Comparison of ENCODE assay signal across 8 cellular contexts in the genomic region with DNA sequence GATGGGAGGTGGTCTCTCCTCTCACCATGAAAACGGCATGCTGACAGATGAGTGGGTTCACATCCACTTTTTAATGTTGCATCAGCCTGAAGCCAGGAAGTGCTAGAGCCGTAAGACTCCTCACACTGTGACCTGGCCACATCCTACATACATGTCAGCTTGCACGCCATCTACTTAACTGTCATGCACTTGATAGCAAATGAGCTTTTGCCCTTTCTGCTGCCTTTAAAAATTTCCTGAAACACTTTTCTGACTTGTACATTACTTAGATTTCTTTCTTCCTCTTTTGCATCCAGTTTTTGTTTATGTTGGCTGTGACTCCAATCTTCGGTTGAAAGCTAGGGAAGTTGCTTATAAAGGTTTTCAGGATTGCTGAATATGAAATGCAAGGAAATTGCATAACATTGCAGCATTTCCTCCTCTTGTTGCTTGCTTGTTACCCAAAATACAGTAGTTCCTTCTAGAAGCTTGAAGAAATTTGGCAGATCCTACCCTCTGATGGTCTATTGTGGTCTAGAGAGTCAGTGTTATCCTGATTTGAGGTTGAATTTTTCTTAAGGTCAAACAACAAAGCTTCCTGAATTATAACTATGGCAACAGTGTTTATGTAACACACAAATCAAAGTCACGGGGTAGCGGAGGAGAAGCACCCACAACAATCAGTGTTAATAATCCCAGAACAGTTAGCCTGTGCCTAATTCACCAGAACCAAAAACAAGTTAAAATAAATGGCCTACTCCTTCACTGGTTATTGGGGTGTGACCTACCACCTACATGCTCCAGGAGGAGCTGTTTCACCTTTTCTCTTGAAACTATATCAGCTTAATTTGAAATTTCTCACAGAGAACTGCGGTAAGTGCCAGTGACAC.
A peak's percentile ranks its signal among the peaks of the same experiment; 100 is the strongest.
DNase-seq lines count a peak whose midpoint lies in the region; ATAC-seq and TF ChIP-seq lines count a peak whose summit lies in the region.

No MANE protein-coding gene starts in this region.

- CTCF ChIA-PET in naive thymus-derived CD4-positive, alpha-beta T cell (lab: Charles Lee) = interaction anchor here (0.5 to 4.2 kb wide), 16 partner anchors 9 to 1188 kb away, joined by 3 to 33 read pairs (median 4); a partner anchor contains a TSS

- no peaks in the 10 kb centered on the region for H3K9me3 Mint-ChIP-seq in endothelial cell (ENCODE audit: unreplicated experiment)
- H3K9me3 Mint-ChIP-seq in naive thymus-derived CD4-positive, alpha-beta T cell = peaks cover 0 to 8% (median 0%) of the 10 kb centered on the region in 11 donors

- peak; percentile 89 to 95 for TF ChIP-seq EP300 in tibial nerve (IDR thresholded peaks at IDR 0.05)

- peak; percentile 59 for ATAC-seq in HG02588 (IDR thresholded peaks at IDR 0.05; ENCODE audit: unreplicated experiment)
- ATAC-seq in naive thymus-derived CD4-positive, alpha-beta T cell = peak; percentile 86

- peak overlapping the region; percentile 94 for H3K27ac Mint-ChIP-seq in endothelial cell (ENCODE audit: unreplicated experiment)
- peak overlapping the region; percentile 78 to 98 (median 90) for H3K27ac Mint-ChIP-seq in naive thymus-derived CD4-positive, alpha-beta T cell

- WGBS in tibial nerve, 2 donors = 26 to 36% methylated on average over 7 of the region's 7 CpGs

- peaks cover 31 to 66% of the 10 kb centered on the region in 2 donors for H3K4me1 ChIP-seq in naive thymus-derived CD4-positive, alpha-beta T cell (ENCODE audit: control insufficient read depth in 2 of 2, insufficient read depth in 2 of 2, low read length in 2 of 2)
- H3K4me1 ChIP-seq in tibial nerve = peaks cover 0 to 56% (median 37%) of the 10 kb centered on the region in 4 donors

- no peaks in the 10 kb centered on the region for H3K27me3 ChIP-seq in naive thymus-derived CD4-positive, alpha-beta T cell (ENCODE audit: control insufficient read depth in 2 of 2, insufficient read depth in 2 of 2, low read length in 2 of 2)
- no peaks in the 10 kb centered on the region for H3K27me3 ChIP-seq in tibial nerve

- peaks cover 6% of the 10 kb centered on the region for H3K27me3 Mint-ChIP-seq in endothelial cell (ENCODE audit: unreplicated experiment)
- H3K27me3 Mint-ChIP-seq in naive thymus-derived CD4-positive, alpha-beta T cell = no peaks in the 10 kb centered on the region

- H3K4me3 Mint-ChIP-seq in endothelial cell (ENCODE audit: unreplicated experiment) = no peak overlapping the region
- H3K4me3 Mint-ChIP-seq in naive thymus-derived CD4-positive, alpha-beta T cell = peak overlapping the region; percentile 22 to 80 (median 62)

- peak overlapping the region; percentile 68 for H3K27ac ChIP-seq in naive thymus-derived CD4-positive, alpha-beta T cell (ENCODE audit: low read depth, low read length)
- peak overlapping the region in 3 of 4 donors; percentile 56 to 72 (median 72) for H3K27ac ChIP-seq in tibial nerve

- TF ChIP-seq CTCF in endothelial cell (IDR thresholded peaks at IDR 0.05; ENCODE audit: unreplicated experiment) (peak; percentile 64), tibial nerve (IDR thresholded peaks at IDR 0.05) (peak; percentile 30 to 51 (median 38))

- no peaks in the 10 kb centered on the region for H3K9me3 ChIP-seq in naive thymus-derived CD4-positive, alpha-beta T cell (ENCODE audit: control insufficient read depth in 2 of 3, low read length in 3 of 3)
- no peaks in the 10 kb centered on the region for H3K9me3 ChIP-seq in tibial nerve

- H3K4me3 ChIP-seq in naive thymus-derived CD4-positive, alpha-beta T cell (ENCODE audit: low read length) = peak overlapping the region; percentile 3
- no peak overlapping the region for H3K4me3 ChIP-seq in tibial nerve

- peaks cover 44% of the 10 kb centered on the region for H3K4me1 Mint-ChIP-seq in endothelial cell (ENCODE audit: unreplicated experiment)
- H3K4me1 Mint-ChIP-seq in naive thymus-derived CD4-positive, alpha-beta T cell = peaks cover 37 to 90% (median 50%) of the 10 kb centered on the region in 7 donors

- POLR2A ChIA-PET in naive thymus-derived CD4-positive, alpha-beta T cell (lab: Charles Lee) = interaction anchor here (0.9 to 3.7 kb wide), 9 partner anchors 10 to 1188 kb away, joined by 3 to 32 read pairs (median 6); a partner anchor contains a TSS

- H3K36me3 ChIP-seq in naive thymus-derived CD4-positive, alpha-beta T cell (ENCODE audit: control insufficient read depth in 2 of 3, insufficient read depth in 3 of 3, low read length in 3 of 3) = no peaks in the 10 kb centered on the region
- no peaks in the 10 kb centered on the region for H3K36me3 ChIP-seq in tibial nerve

- no peak for TF ChIP-seq POLR2A in tibial nerve (IDR thresholded peaks at IDR 0.05)

- intact Hi-C loops in naive thymus-derived CD4-positive, alpha-beta T cell (cut with micrococcal nuclease) = loop anchor here (1.0 to 10.0 kb wide), 22 partner anchors 25 to 1398 kb away; a partner anchor contains a TSS

- peak; percentile 23 to 48 (median 33) for DNase-seq in stimulated activated CD4-positive, alpha-beta T cell treated with anti-CD3 and anti-CD28 coated beads, Interleukin-12 subunit alpha, Interleukin-12 subunit beta, amount 100 ng/mL, for 48 hours (ENCODE audit: low read depth in 2 of 3, low spot score in 1 of 3)
- no peak for DNase-seq in stimulated activated CD4-positive, alpha-beta T cell treated with anti-CD3 and anti-CD28 coated beads, Interleukin-12 subunit alpha, Interleukin-12 subunit beta, amount 100 ng/mL, for 4 hours
- DNase-seq in MV-4-11 (lab: John Stamatoyannopoulos, UW) (peak; percentile 100), endothelial cell (ENCODE audit: low spot score) (no peak), tibial nerve (ENCODE audit: low spot score in 2 of 2) (peak in 1 of 2 donors; percentile 41)
- peak; percentile 26 for DNase-seq in activated CD4-positive, alpha-beta T cell treated with anti-CD3 and anti-CD28 coated beads, Interleukin-2, amount 50 U/mL, for 1 hour
- peak in 8 of 9 donors; percentile 40 to 66 (median 50) for DNase-seq in naive thymus-derived CD4-positive, alpha-beta T cell

- H3K36me3 Mint-ChIP-seq in endothelial cell (ENCODE audit: low read depth, unreplicated experiment) = peaks cover 9% of the 10 kb centered on the region
- peaks cover 0 to 39% (median 17%) of the 10 kb centered on the region in 5 donors for H3K36me3 Mint-ChIP-seq in naive thymus-derived CD4-positive, alpha-beta T cell

Comparison
In these comparisons a context has a peak if more than half of its experiments do, and no peak if none do; other contexts are left out.
1. DNase-seq: peak in stimulated activated CD4-positive, alpha-beta T cell treated with anti-CD3 and anti-CD28 coated beads, Interleukin-12 subunit alpha, Interleukin-12 subunit beta, amount 100 ng/mL, for 48 hours (3 of 3), MV-4-11 (single experiment), activated CD4-positive, alpha-beta T cell treated with anti-CD3 and anti-CD28 coated beads, Interleukin-2, amount 50 U/mL, for 1 hour (single experiment) and naive thymus-derived CD4-positive, alpha-beta T cell (8 of 9); none in stimulated activated CD4-positive, alpha-beta T cell treated with anti-CD3 and anti-CD28 coated beads, Interleukin-12 subunit alpha, Interleukin-12 subunit beta, amount 100 ng/mL, for 4 hours (single experiment) and endothelial cell (single experiment).